In the genomic region with DNA sequence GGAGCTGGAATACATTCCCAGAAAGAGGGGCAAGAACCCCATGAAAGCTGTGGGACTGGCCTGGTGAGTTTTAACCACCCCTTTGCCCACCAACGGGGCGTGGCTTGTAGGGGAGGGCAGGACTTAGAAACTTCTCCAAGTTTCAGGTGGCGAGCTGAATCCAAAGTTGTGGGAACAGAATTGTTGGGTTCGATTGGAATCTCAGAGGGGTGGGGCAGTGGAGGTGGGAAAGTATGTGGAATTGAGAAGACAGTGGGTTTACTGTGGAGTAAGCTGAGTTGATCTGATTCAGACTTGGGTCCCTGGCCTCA, we compare ENCODE assay signal across 9 cellular contexts. TPM values are rescaled to one million over a fixed set of nuclear protein-coding genes. Genes with fewer than 3 reads are reported as not detected.
A peak's percentile ranks its signal among the peaks of the same experiment; 100 is the strongest.
DNase-seq lines count a peak whose midpoint lies in the region; ATAC-seq and TF ChIP-seq lines count a peak whose summit lies in the region.
"Had no signal": no experiment of that assay in that cellular context is flagged by ENCODE, and none has a peak within 500 bp of the region (broad histone marks: within the 10 kb centered on the region; RNA-seq: fewer than 3 reads in every experiment).

No MANE protein-coding gene starts in this region.

- H4K20me1 ChIP-seq in SU-DHL-6 (ENCODE audit: low read depth, low read length), result no peaks in the 10 kb centered on the region

- H3K4me1 ChIP-seq in gastrocnemius medialis, result peaks cover 38 to 51% of the 10 kb centered on the region in 2 donors

- no peaks in the 10 kb centered on the region for H3F3A ChIP-seq in SU-DHL-6 (ENCODE audit: insufficient read depth)

- H2AFZ ChIP-seq in SU-DHL-6 (ENCODE audit: low read depth, low read length, severe bottlenecking), result no peak overlapping the region

- in situ Hi-C loops in gastrocnemius medialis (cut with MboI; ENCODE audit: low sequenced_read_pairs in 4 of 4), result loop anchor here in 2 of 4 donors (10.0 kb wide), 2 partner anchors 123 to 293 kb away; partner anchors contain the start of genes CNOT9 (in 1 of the 2), CTDSP1 (in 1 of the 2) and USP37 (in 1 of the 2)

- H3K4me2 ChIP-seq in SU-DHL-6 (ENCODE audit: low read depth, low read length, poor library complexity, severe bottlenecking), result peak overlapping the region; percentile 95

- peak overlapping the region; percentile 82 for H3K9ac ChIP-seq in SU-DHL-6 (ENCODE audit: low read length)

- H3K36me3 ChIP-seq in SU-DHL-6 (ENCODE audit: low read length) (no peaks in the 10 kb centered on the region), gastrocnemius medialis (peaks cover 0 to 43% of the 10 kb centered on the region in 2 donors)

- ATAC-seq in gastrocnemius medialis (no peak), HG02798 (IDR thresholded peaks at IDR 0.05; ENCODE audit: poor library complexity, unreplicated experiment) (no peak), GM19397 (IDR thresholded peaks at IDR 0.05; ENCODE audit: unreplicated experiment) (no peak)

- no peak for DNase-seq in GM12865 (ENCODE audit: low read depth)
- no peak for DNase-seq in fibroblast of villous mesenchyme (ENCODE audit: low read depth)
- no peak for DNase-seq in gastrocnemius medialis
- no peak for DNase-seq in Ammon's horn (ENCODE audit: low spot score)
- DNase-seq in hepatic stellate cell (ENCODE audit: low spot score), result no peak

- H3K4me3 ChIP-seq in GM12865 (ENCODE audit: low read depth, low read length), result peak overlapping the region; percentile 83
- H3K4me3 ChIP-seq in SU-DHL-6 (ENCODE audit: insufficient read depth, low read length, poor library complexity, severe bottlenecking), result peak overlapping the region; percentile 96
- H3K4me3 ChIP-seq in fibroblast of villous mesenchyme (ENCODE audit: low read depth, low read length), result peak overlapping the region; percentile 68
- H3K4me3 ChIP-seq in gastrocnemius medialis, result peak overlapping the region; percentile 88 to 97 (median 90)

- H3K79me2 ChIP-seq in SU-DHL-6 (ENCODE audit: insufficient read depth, low read length), result peaks cover 7% of the 10 kb centered on the region

- H3K27ac ChIP-seq in SU-DHL-6 (ENCODE audit: low read depth, low read length) (no peak overlapping the region), gastrocnemius medialis (peak overlapping the region; percentile 78 to 90 (median 83))

- TF ChIP-seq CTCF in GM12865 (IDR thresholded peaks at IDR 0.05; ENCODE audit: insufficient read depth, low read depth, low read length, missing control alignments) (no peak), SU-DHL-6 (IDR thresholded peaks at IDR 0.05; ENCODE audit: insufficient read depth, low read length, poor library complexity, severe bottlenecking) (no peak), fibroblast of villous mesenchyme (IDR thresholded peaks at IDR 0.05; ENCODE audit: insufficient read depth, low read depth, low read length) (no peak), gastrocnemius medialis (IDR thresholded peaks at IDR 0.05 in 4 of 5, conservative IDR thresholded peaks at IDR 0.05 in 1 of 5) (no peak)

- intact Hi-C loops in gastrocnemius medialis (cut with DNase I; ENCODE audit: low total_unique reads), result loop anchor here (2.0 to 10.0 kb wide), 3 partner anchors 13 to 1857 kb away; partner anchors contain the start of gene SMARCAL1

- no peak for TF ChIP-seq POLR2A in gastrocnemius medialis (IDR thresholded peaks at IDR 0.05)

- no peaks in the 10 kb centered on the region for H3K9me3 ChIP-seq in SU-DHL-6 (ENCODE audit: insufficient read depth, low read length)
- H3K9me3 ChIP-seq in gastrocnemius medialis, result no peaks in the 10 kb centered on the region

- no peaks in the 10 kb centered on the region for H3K9me2 ChIP-seq in SU-DHL-6 (replicated peaks; ENCODE audit: insufficient read depth, low read length)

- H3K27me3 ChIP-seq in SU-DHL-6 (ENCODE audit: low read length), result no peaks in the 10 kb centered on the region
- no peaks in the 10 kb centered on the region for H3K27me3 ChIP-seq in gastrocnemius medialis

RNA-seq across cellular contexts. Expression of gene PNKD, which starts 1.1 kb away (rescaled TPM):
- total RNA-seq in fibroblast of villous mesenchyme (26.1 and 26.8 TPM in 2 replicates), gastrocnemius medialis (10 to 100 TPM; 20.1 to 35.8 (median 31.9) TPM)

RNA-seq across cellular contexts. Expression of gene AAMP, which starts 1.5 kb away (rescaled TPM):
- 104 and 110 TPM in 2 replicates for total RNA-seq in fibroblast of villous mesenchyme
- 100 to 1,000 TPM in 1 of 4 donors, 10 to 100 TPM in 3; 87.1 to 134 (median 96.0) TPM for total RNA-seq in gastrocnemius medialis

RNA-seq across cellular contexts. Expression of gene GPBAR1, which starts 10.6 kb away (rescaled TPM):
- total RNA-seq in fibroblast of villous mesenchyme (under 0.01 TPM in 1 of 2 replicates, not detected in the other), gastrocnemius medialis (under 1 TPM in 1 of 4 donors, not detected in 3; 0.93 TPM)
- total RNA-seq: SK-MEL-5 had no signal

RNA-seq across cellular contexts. Expression of gene TMBIM1, which starts 20.9 kb away (rescaled TPM):
- total RNA-seq in fibroblast of villous mesenchyme (123 and 136 TPM in 2 replicates), gastrocnemius medialis (100 to 1,000 TPM; 142 to 296 (median 215) TPM)

RNA-seq across cellular contexts. Expression of gene ARPC2, which starts 54.5 kb away (rescaled TPM):
- total RNA-seq in fibroblast of villous mesenchyme, result 482 and 483 TPM in 2 replicates
- total RNA-seq in gastrocnemius medialis, result 100 to 1,000 TPM; 181 to 231 (median 193) TPM
